Comparison of ENCODE assay signal across 16 cellular contexts in the genomic region with DNA sequence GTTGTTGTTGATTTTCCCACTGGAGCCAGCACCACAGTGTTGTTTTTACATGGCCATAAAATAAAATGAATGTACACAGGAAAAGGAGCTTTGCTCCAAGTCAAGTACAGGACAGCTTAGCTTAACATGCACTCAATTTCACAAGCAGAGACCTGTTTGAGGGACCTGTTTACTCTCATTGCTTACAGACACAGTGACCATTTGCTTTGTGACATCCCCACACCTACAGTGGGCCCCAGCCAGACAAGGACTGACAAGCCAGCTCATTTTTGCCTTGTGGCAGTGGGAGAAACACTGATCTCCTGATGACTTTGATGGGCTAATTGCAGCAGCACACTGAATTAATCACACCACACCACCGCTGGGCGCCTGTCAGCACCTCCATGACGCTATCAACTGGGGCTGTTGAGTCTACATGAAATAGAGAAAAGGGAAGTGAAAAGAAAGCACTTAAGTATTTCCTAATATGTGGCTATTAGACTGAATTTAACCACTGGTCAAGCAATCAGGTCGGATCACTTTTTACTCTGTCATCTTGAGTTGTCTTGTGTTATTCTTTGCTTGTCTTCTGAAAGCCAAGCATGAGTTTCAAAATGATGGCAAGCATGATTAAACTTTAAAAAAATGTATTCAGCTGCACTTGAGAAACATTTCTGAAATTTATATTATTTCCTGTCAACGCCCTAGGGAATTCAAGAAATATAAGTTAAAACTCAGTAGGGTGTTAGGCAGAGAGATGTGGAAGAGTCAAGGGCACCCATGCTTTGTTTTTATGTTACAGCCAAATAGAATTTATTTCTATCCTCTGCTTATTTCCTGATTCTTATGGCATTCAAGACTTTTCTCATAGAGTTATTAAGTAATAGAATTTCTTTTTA.
A peak's percentile ranks its signal among the peaks of the same experiment; 100 is the strongest.
DNase-seq lines count a peak whose midpoint lies in the region; ATAC-seq and TF ChIP-seq lines count a peak whose summit lies in the region.
"Had no signal": no experiment of that assay in that cellular context is flagged by ENCODE, and none has a peak within 500 bp of the region (broad histone marks: within the 10 kb centered on the region; RNA-seq: fewer than 3 reads in every experiment).

No MANE protein-coding gene starts in this region.

- H3K4me1 ChIP-seq in BLaER1 treated with 17β-estradiol and CSF1 and Interleukin-3, amounts not matched to agents 10 nM and 100 nM = peaks cover 0 to 14% (median 8%) of the 10 kb centered on the region in 10 experiments; a peak in 15 of 20 replicates
- no peaks in the 10 kb centered on the region for H3K4me1 ChIP-seq in gastrocnemius medialis
- H3K4me1 ChIP-seq: esophagus squamous epithelium, SJCRH30 had no signal

- H4K20me1 ChIP-seq in BLaER1 treated with 17β-estradiol and CSF1 and Interleukin-3, amounts not matched to agents 10 nM and 100 nM = no peaks in the 10 kb centered on the region

- peak overlapping the region in 6 of 11 experiments; percentile 0 to 59 (median 37); a peak in 7 of 22 replicates for H3K27ac ChIP-seq in BLaER1 treated with 17β-estradiol and CSF1 and Interleukin-3, amounts not matched to agents 10 nM and 100 nM
- H3K27ac ChIP-seq in gastrocnemius medialis = no peak overlapping the region
- H3K27ac ChIP-seq: esophagus squamous epithelium, HL-60, SJCRH30 had no signal

- H3K4me2 ChIP-seq in BLaER1 treated with 17β-estradiol and CSF1 and Interleukin-3, amounts not matched to agents 10 nM and 100 nM = peak overlapping the region in 10 of 11 experiments; percentile 1 to 45 (median 28); a peak in 14 of 22 replicates

- no peaks in the 10 kb centered on the region for H3K27me3 ChIP-seq in BLaER1 treated with 17β-estradiol and CSF1 and Interleukin-3, amounts not matched to agents 10 nM and 100 nM
- H3K27me3 ChIP-seq in gastrocnemius medialis (no peaks in the 10 kb centered on the region), H7 (ENCODE audit: control insufficient read depth, insufficient read depth, low read length) (no peaks in the 10 kb centered on the region)
- H3K27me3 ChIP-seq: esophagus squamous epithelium, SJCRH30 had no signal

- no peak overlapping the region for H3K4me3 ChIP-seq in BLaER1 treated with 17β-estradiol and CSF1 and Interleukin-3, amounts not matched to agents 10 nM and 100 nM
- no peak overlapping the region for H3K4me3 ChIP-seq in gastrocnemius medialis
- H3K4me3 ChIP-seq in H7 (ENCODE audit: insufficient read depth, low read depth, low read length) = no peak overlapping the region
- H3K4me3 ChIP-seq: esophagus squamous epithelium, SJCRH30 had no signal

- ATAC-seq in GM18909 (IDR thresholded peaks at IDR 0.05; ENCODE audit: poor library complexity, unreplicated experiment) (peak; percentile 80), HG03175 (IDR thresholded peaks at IDR 0.05; ENCODE audit: unreplicated experiment) (peak; percentile 86), gastrocnemius medialis (no peak)
- ATAC-seq: HCT116 had no signal

- no peak for TF ChIP-seq POLR2A in gastrocnemius medialis (IDR thresholded peaks at IDR 0.05)

- intact Hi-C loops in gastrocnemius medialis (cut with DNase I; ENCODE audit: low total_unique reads) = no loop called here

- DNase-seq in RPMI8226 (peak; percentile 18), gastrocnemius medialis (no peak), DMS 273 treated with DMSO at 0.1 percent for 48 hours (lab: John Stamatoyannopoulos, UW) (no peak), germinal center (ENCODE audit: low spot score) (no peak), H7 (no peak)
- DNase-seq: activated naive CD8-positive, alpha-beta T cell treated with anti-CD3 and anti-CD28 coated beads, Interleukin-2, amount 10 ng/mL, durations not matched to agents 7 days and 5 days; esophagus squamous epithelium; MV-4-11; NCI-H524; SJCRH30; stimulated activated CD4-positive, alpha-beta T cell treated with anti-CD3 and anti-CD28 coated beads, Interleukin-1b, Interleukin-23, amount 100 ng/mL, for 48 hours had no signal

- TF ChIP-seq CTCF in gastrocnemius medialis (IDR thresholded peaks at IDR 0.05 in 4 of 5, conservative IDR thresholded peaks at IDR 0.05 in 1 of 5) = no peak

- no peak overlapping the region for H3K9ac ChIP-seq in BLaER1 treated with 17β-estradiol and CSF1 and Interleukin-3, amounts not matched to agents 10 nM and 100 nM

- H3K9me3 ChIP-seq in BLaER1 treated with 17β-estradiol and CSF1 and Interleukin-3, amounts not matched to agents 10 nM and 100 nM (replicated peaks in 1 of 11) = peaks cover 0 to 10% (median 0%) of the 10 kb centered on the region in 11 experiments; a peak in 5 of 22 replicates
- no peaks in the 10 kb centered on the region for H3K9me3 ChIP-seq in gastrocnemius medialis
- H3K9me3 ChIP-seq: esophagus squamous epithelium, SJCRH30 had no signal

- in situ Hi-C loops in gastrocnemius medialis (cut with MboI; ENCODE audit: low sequenced_read_pairs in 4 of 4) = no loop called here

- H3K36me3 ChIP-seq in BLaER1 treated with 17β-estradiol and CSF1 and Interleukin-3, amounts not matched to agents 10 nM and 100 nM = no peaks in the 10 kb centered on the region
- H3K36me3 ChIP-seq in gastrocnemius medialis (no peaks in the 10 kb centered on the region), H7 (replicated peaks; ENCODE audit: control insufficient read depth, insufficient read depth, low read length) (no peaks in the 10 kb centered on the region)
- H3K36me3 ChIP-seq: esophagus squamous epithelium, SJCRH30 had no signal

Comparison
In these comparisons a context has a peak if more than half of its experiments do, and no peak if none do; other contexts are left out.
1. H3K27ac ChIP-seq: peak in BLaER1 treated with 17β-estradiol and CSF1 and Interleukin-3, amounts not matched to agents 10 nM and 100 nM (6 of 11); none in gastrocnemius medialis (0 of 4).
2. ATAC-seq: peak in GM18909 (single experiment) and HG03175 (single experiment); none in gastrocnemius medialis (0 of 2).